Comparison of ENCODE assay signal across 11 cellular contexts in the genomic region with DNA sequence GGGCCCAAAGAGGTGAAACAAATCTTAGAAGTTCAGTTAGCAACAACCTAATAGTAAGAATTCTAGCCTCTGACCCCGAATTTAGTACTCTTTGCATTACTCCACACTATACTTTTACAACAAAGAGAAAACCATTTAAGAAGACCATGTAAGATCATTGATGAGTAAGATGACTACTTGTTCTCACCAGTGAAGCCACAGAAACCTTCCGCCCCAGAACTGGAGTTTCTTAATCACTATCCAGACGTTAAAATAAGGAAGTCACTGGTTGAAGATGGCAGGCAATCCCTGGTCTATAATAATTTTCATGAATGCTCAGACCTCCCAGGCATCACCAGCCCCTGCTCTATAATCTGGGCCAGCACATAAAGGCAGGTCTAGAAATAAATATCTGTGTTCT.
DNase-seq lines count a peak whose midpoint lies in the region; ATAC-seq, FAIRE-seq and TF ChIP-seq lines count a peak whose summit lies in the region.
"Had no signal": no experiment of that assay in that cellular context is flagged by ENCODE, and none has a peak within 500 bp of the region (broad histone marks: within the 10 kb centered on the region; RNA-seq: fewer than 3 reads in every experiment).

No MANE protein-coding gene starts in this region.

- no peaks in the 10 kb centered on the region for H3K4me1 ChIP-seq in vagina
- H3K4me1 ChIP-seq: prostate gland had no signal

- H3K4me3 ChIP-seq in vagina = no peak overlapping the region
- H3K4me3 ChIP-seq: prostate gland had no signal

- TF ChIP-seq POLR2A in GM12891 (IDR thresholded peaks at IDR 0.05; ENCODE audit: low read depth, low read length) (no peak), vagina (IDR thresholded peaks at IDR 0.05) (no peak), GM12892 (IDR thresholded peaks at IDR 0.05; ENCODE audit: low read depth, low read length) (no peak)

- ATAC-seq in GM19372 (IDR thresholded peaks at IDR 0.05; ENCODE audit: low read depth, unreplicated experiment) (peak; percentile 79), HG03039 (IDR thresholded peaks at IDR 0.05; ENCODE audit: unreplicated experiment) (peak; percentile 90)

- H3K36me3 ChIP-seq in vagina = no peaks in the 10 kb centered on the region
- H3K36me3 ChIP-seq: prostate gland had no signal

- H3K27me3 ChIP-seq in vagina = no peaks in the 10 kb centered on the region

- no peaks in the 10 kb centered on the region for H3K9me3 ChIP-seq in vagina
- H3K9me3 ChIP-seq: prostate gland had no signal

- intact Hi-C loops in vagina (cut with DNase I) = no loop called here

- no peak overlapping the region for H3K27ac ChIP-seq in vagina
- H3K27ac ChIP-seq: prostate gland had no signal

- FAIRE-seq in GM12891 (lab: Jason Lieb, UNC) (peak; percentile 76), GM12892 (lab: Jason Lieb, UNC) (no peak)
- FAIRE-seq: colon had no signal

- DNase-seq in GM12891 (ENCODE audit: insufficient read length, low spot score) (no peak), OCI-M1 (lab: John Stamatoyannopoulos, UW) (peak; percentile 40), vagina (ENCODE audit: extremely low spot score in 2 of 2) (no peak), GM12892 (ENCODE audit: insufficient read length) (no peak), NCI-H345 treated with DMSO at 0.1 percent for 48 hours (lab: John Stamatoyannopoulos, UW; ENCODE audit: unreplicated experiment) (no peak)
- DNase-seq in central memory CD4-positive, alpha-beta T cell = no peak
- DNase-seq: NCI-H748 treated with DMSO at 0.1 percent for 48 hours had no signal

- no peak for TF ChIP-seq CTCF in vagina (IDR thresholded peaks at IDR 0.05)

TF ChIP-seq in GM12891, 5 proteins besides CTCF, POLR2A, EP300 and RAD21:
- TF ChIP-seq SPI1 (IDR thresholded peaks at IDR 0.05; ENCODE audit: low read depth, low read length) (peak; percentile 97), TAF1 (IDR thresholded peaks at IDR 0.05; ENCODE audit: low read depth, low read length) (no peak)
